2 cellular contexts compared by ENCODE assay signal in the genomic region with DNA sequence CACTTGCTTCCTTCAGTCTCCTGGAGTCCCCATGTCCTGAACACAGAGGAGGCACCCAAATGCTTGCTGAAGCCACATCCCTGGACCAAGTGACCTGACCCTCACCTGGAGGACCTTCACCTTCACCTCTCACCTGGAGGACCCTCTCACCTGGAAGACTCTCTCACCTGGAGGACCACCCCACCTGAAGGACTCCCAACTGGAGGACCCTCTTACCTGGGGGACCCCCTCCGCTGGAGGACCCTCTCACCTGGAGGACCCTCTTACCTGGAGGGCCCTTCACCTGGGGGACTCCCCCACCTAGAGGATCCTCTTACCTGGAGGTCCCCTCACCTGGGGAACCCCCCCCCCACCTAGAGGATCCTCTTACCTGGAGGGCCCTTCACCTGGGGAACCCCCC.
TF ChIP-seq lines count a peak whose summit lies in the region.

No MANE protein-coding gene starts in this region.

TF ChIP-seq in HEK293, 187 proteins besides CTCF, POLR2A, EP300 and RAD21 (continued from another document):
- TF ChIP-seq, protein P1, sequence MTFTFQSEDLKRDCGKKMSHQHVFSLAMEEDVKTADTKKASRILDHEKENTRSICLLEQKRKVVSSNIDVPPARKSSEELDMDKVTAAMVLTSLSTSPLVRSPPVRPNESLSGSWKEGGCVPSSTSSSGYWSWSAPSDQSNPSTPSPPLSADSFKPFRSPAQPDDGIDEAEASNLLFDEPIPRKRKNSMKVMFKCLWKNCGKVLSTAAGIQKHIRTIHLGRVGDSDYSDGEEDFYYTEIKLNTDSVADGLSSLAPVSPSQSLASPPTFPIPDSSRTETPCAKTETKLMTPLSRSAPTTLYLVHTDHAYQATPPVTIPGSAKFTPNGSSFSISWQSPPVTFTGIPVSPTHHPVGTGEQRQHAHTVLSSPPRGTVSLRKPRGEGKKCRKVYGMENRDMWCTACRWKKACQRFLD (tag by site-specific recombination; IDR thresholded peaks at IDR 0.05) = no peak
- TF ChIP-seq ZNF555 (tag by site-specific recombination; conservative IDR thresholded peaks at IDR 0.05) = no peak
- peak; percentile 90; the same call in 1 of the 2 replicates for TF ChIP-seq ZEB2 (tag by site-specific recombination; IDR thresholded peaks at IDR 0.05)

TF ChIP-seq in neural cell, 6 proteins besides CTCF, POLR2A, EP300 and RAD21 (continued from another document):
- TF ChIP-seq, protein P2, sequence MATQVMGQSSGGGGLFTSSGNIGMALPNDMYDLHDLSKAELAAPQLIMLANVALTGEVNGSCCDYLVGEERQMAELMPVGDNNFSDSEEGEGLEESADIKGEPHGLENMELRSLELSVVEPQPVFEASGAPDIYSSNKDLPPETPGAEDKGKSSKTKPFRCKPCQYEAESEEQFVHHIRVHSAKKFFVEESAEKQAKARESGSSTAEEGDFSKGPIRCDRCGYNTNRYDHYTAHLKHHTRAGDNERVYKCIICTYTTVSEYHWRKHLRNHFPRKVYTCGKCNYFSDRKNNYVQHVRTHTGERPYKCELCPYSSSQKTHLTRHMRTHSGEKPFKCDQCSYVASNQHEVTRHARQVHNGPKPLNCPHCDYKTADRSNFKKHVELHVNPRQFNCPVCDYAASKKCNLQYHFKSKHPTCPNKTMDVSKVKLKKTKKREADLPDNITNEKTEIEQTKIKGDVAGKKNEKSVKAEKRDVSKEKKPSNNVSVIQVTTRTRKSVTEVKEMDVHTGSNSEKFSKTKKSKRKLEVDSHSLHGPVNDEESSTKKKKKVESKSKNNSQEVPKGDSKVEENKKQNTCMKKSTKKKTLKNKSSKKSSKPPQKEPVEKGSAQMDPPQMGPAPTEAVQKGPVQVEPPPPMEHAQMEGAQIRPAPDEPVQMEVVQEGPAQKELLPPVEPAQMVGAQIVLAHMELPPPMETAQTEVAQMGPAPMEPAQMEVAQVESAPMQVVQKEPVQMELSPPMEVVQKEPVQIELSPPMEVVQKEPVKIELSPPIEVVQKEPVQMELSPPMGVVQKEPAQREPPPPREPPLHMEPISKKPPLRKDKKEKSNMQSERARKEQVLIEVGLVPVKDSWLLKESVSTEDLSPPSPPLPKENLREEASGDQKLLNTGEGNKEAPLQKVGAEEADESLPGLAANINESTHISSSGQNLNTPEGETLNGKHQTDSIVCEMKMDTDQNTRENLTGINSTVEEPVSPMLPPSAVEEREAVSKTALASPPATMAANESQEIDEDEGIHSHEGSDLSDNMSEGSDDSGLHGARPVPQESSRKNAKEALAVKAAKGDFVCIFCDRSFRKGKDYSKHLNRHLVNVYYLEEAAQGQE (IDR thresholded peaks at IDR 0.05; ENCODE audit: borderline replicate concordance) = no peak
- TF ChIP-seq SMC3 (conservative IDR thresholded peaks at IDR 0.05; ENCODE audit: poor library complexity) = no peak
- TF ChIP-seq MXI1 (conservative IDR thresholded peaks at IDR 0.05; ENCODE audit: poor library complexity, severe bottlenecking) = no peak
- TF ChIP-seq EZH2 (IDR thresholded peaks at IDR 0.05; ENCODE audit: borderline replicate concordance, insufficient read depth, low read length, poor library complexity, severe bottlenecking) = no peak
- no peak for TF ChIP-seq POLR2AphosphoS5 (IDR thresholded peaks at IDR 0.05)
TF ChIP-seq in neural cell: peak in this region for 0.
